ENCODE assay signal across 9 cellular contexts in genomic region chr14:89444044-89444443, GRCh38. TPM values are rescaled to one million over a fixed set of nuclear protein-coding genes. Genes with fewer than 3 reads are reported as not detected.
A peak's percentile ranks its signal among the peaks of the same experiment; 100 is the strongest.
DNase-seq lines count a peak whose midpoint lies in the region; ATAC-seq, FAIRE-seq and TF ChIP-seq lines count a peak whose summit lies in the region.
"Had no signal": no experiment of that assay in that cellular context is flagged by ENCODE, and none has a peak within 500 bp of the region (broad histone marks: within the 10 kb centered on the region; RNA-seq: fewer than 3 reads in every experiment).

No MANE protein-coding gene starts in this region.

- H3K36me3 Mint-ChIP-seq in activated T-helper 2 cell treated with anti-CD3 and anti-CD28 coated beads, Interferon-gamma antibody, Interleukin-2, Interleukin-4, amounts not matched to agents 10 μg/mL and 5 μg/mL and 100 μg/mL, durations not matched to agents 14 hours and 24 hours and 36 hours (ENCODE audit: low read depth), result peaks cover 30% of the 10 kb centered on the region
- no peaks in the 10 kb centered on the region for H3K36me3 Mint-ChIP-seq in natural killer cell

- intact Hi-C loops in activated T-helper 2 cell treated with anti-CD3 and anti-CD28 coated beads, Interferon-gamma antibody, Interleukin-2, Interleukin-4, amounts not matched to agents 10 μg/mL and 5 μg/mL and 100 μg/mL, durations not matched to agents 14 hours and 24 hours and 36 hours (cut with micrococcal nuclease), result loop anchor here (1.0 to 2.0 kb wide), 3 partner anchors 14 to 169 kb away; no protein-coding TSS in a partner anchor
- intact Hi-C loops in natural killer cell (cut with micrococcal nuclease), result no loop called here

- peak; percentile 60 for ATAC-seq in HG03432 (IDR thresholded peaks at IDR 0.05; ENCODE audit: unreplicated experiment)
- ATAC-seq in natural killer cell, result peak in 1 of 3 donors; percentile 34

- H4K20me1 ChIP-seq in DOHH2 (ENCODE audit: control insufficient read depth, insufficient read depth, low read depth, low read length), result no peaks in the 10 kb centered on the region

- peaks cover 4% of the 10 kb centered on the region for H3K9me3 Mint-ChIP-seq in activated T-helper 2 cell treated with anti-CD3 and anti-CD28 coated beads, Interferon-gamma antibody, Interleukin-2, Interleukin-4, amounts not matched to agents 10 μg/mL and 5 μg/mL and 100 μg/mL, durations not matched to agents 14 hours and 24 hours and 36 hours
- H3K9me3 Mint-ChIP-seq in natural killer cell, result no peaks in the 10 kb centered on the region

- peak overlapping the region; percentile 82 for H3K27ac Mint-ChIP-seq in activated T-helper 2 cell treated with anti-CD3 and anti-CD28 coated beads, Interferon-gamma antibody, Interleukin-2, Interleukin-4, amounts not matched to agents 10 μg/mL and 5 μg/mL and 100 μg/mL, durations not matched to agents 14 hours and 24 hours and 36 hours
- peak overlapping the region; percentile 70 to 73 for H3K27ac Mint-ChIP-seq in natural killer cell

- H3K36me3 ChIP-seq in DOHH2 (ENCODE audit: control insufficient read depth, low read length), result no peaks in the 10 kb centered on the region
- no peaks in the 10 kb centered on the region for H3K36me3 ChIP-seq in SJCRH30

- H3K27me3 ChIP-seq in DOHH2 (ENCODE audit: control insufficient read depth, low read length), result no peaks in the 10 kb centered on the region
- H3K27me3 ChIP-seq in SJCRH30, result no peaks in the 10 kb centered on the region

- H3K4me2 ChIP-seq in DOHH2 (ENCODE audit: low read length), result peak overlapping the region; percentile 46

- FAIRE-seq in D721Med (lab: Jason Lieb, UNC), result no peak

- H3K4me1 ChIP-seq in DOHH2 (ENCODE audit: control insufficient read depth, low read length), result peaks cover 55% of the 10 kb centered on the region
- H3K4me1 ChIP-seq in SJCRH30, result no peaks in the 10 kb centered on the region

- H3K9me3 ChIP-seq in DOHH2 (ENCODE audit: control insufficient read depth, insufficient read depth, low read length), result no peaks in the 10 kb centered on the region
- no peaks in the 10 kb centered on the region for H3K9me3 ChIP-seq in SJCRH30 (replicated peaks)

- H3K4me1 Mint-ChIP-seq in activated T-helper 2 cell treated with anti-CD3 and anti-CD28 coated beads, Interferon-gamma antibody, Interleukin-2, Interleukin-4, amounts not matched to agents 10 μg/mL and 5 μg/mL and 100 μg/mL, durations not matched to agents 14 hours and 24 hours and 36 hours (ENCODE audit: low read depth), result peaks cover 52% of the 10 kb centered on the region
- peaks cover 56 to 77% of the 10 kb centered on the region in 2 donors for H3K4me1 Mint-ChIP-seq in natural killer cell

- H3F3A ChIP-seq in DOHH2 (ENCODE audit: control insufficient read depth, insufficient read depth), result peaks cover 3% of the 10 kb centered on the region

- H3K9me2 ChIP-seq in DOHH2 (replicated peaks; ENCODE audit: control insufficient read depth, low read length), result no peaks in the 10 kb centered on the region

- H3K79me2 ChIP-seq in DOHH2 (ENCODE audit: control insufficient read depth, low read length), result no peaks in the 10 kb centered on the region

- DNase-seq in activated T-helper 2 cell treated with anti-CD3 and anti-CD28 coated beads, Interferon-gamma antibody, Interleukin-2, Interleukin-4, amounts not matched to agents 10 μg/mL and 5 μg/mL and 100 μg/mL, durations not matched to agents 14 hours and 24 hours and 36 hours (ENCODE audit: low spot score), result no peak
- no peak for DNase-seq in natural killer cell
- DNase-seq in SIG-M5 (lab: John Stamatoyannopoulos, UW), result no peak
- no peak for DNase-seq in NK-92 treated with Interleukin-12 subunit alpha and Interleukin-12 subunit beta, amount 100 ng/mL, for 24 hours (lab: John Stamatoyannopoulos, UW)
- no peak for DNase-seq in D721Med (ENCODE audit: insufficient read length, low spot score)
- no peak for DNase-seq in SJCRH30
- DNase-seq: DMS53 had no signal

- H3K4me3 Mint-ChIP-seq in activated T-helper 2 cell treated with anti-CD3 and anti-CD28 coated beads, Interferon-gamma antibody, Interleukin-2, Interleukin-4, amounts not matched to agents 10 μg/mL and 5 μg/mL and 100 μg/mL, durations not matched to agents 14 hours and 24 hours and 36 hours (ENCODE audit: low read depth), result no peak overlapping the region
- peak overlapping the region; percentile 62 for H3K4me3 Mint-ChIP-seq in natural killer cell

- H3K4me3 ChIP-seq in DOHH2 (ENCODE audit: low read length) (peak overlapping the region; percentile 40), SJCRH30 (no peak overlapping the region)

- H3K27me3 Mint-ChIP-seq in activated T-helper 2 cell treated with anti-CD3 and anti-CD28 coated beads, Interferon-gamma antibody, Interleukin-2, Interleukin-4, amounts not matched to agents 10 μg/mL and 5 μg/mL and 100 μg/mL, durations not matched to agents 14 hours and 24 hours and 36 hours (ENCODE audit: low read depth), result no peaks in the 10 kb centered on the region
- H3K27me3 Mint-ChIP-seq in natural killer cell (ENCODE audit: low read depth in 2 of 2), result no peaks in the 10 kb centered on the region

- TF ChIP-seq CTCF in DOHH2 (IDR thresholded peaks at IDR 0.05; ENCODE audit: low read depth, low read length, poor library complexity, severe bottlenecking) (no peak), natural killer cell (IDR thresholded peaks at IDR 0.05) (no peak), D721Med (IDR thresholded peaks at IDR 0.05; ENCODE audit: insufficient read depth, missing control alignments) (no peak)

- H3K27ac ChIP-seq in DOHH2 (ENCODE audit: low read depth, low read length) (peak overlapping the region; percentile 71), SJCRH30 (no peak overlapping the region)

RNA-seq across cellular contexts. Expression of gene FOXN3, which starts 27.0 kb away (rescaled TPM):
- 131 and 135 TPM in 2 replicates for total RNA-seq in activated T-helper 2 cell treated with anti-CD3 and anti-CD28 coated beads, Interferon-gamma antibody, Interleukin-2, Interleukin-4, amounts not matched to agents 10 μg/mL and 5 μg/mL and 100 μg/mL, durations not matched to agents 14 hours and 24 hours and 36 hours
- total RNA-seq in natural killer cell, result 100 to 1,000 TPM; 209 to 216 (median 209) TPM
- 45.8 and 49.7 TPM in 2 replicates for total RNA-seq in SJCRH30 (2014; rRNA removed; shearing (Covaris generic))
